Comparison of ENCODE assay signal across 10 cellular contexts in the genomic region with DNA sequence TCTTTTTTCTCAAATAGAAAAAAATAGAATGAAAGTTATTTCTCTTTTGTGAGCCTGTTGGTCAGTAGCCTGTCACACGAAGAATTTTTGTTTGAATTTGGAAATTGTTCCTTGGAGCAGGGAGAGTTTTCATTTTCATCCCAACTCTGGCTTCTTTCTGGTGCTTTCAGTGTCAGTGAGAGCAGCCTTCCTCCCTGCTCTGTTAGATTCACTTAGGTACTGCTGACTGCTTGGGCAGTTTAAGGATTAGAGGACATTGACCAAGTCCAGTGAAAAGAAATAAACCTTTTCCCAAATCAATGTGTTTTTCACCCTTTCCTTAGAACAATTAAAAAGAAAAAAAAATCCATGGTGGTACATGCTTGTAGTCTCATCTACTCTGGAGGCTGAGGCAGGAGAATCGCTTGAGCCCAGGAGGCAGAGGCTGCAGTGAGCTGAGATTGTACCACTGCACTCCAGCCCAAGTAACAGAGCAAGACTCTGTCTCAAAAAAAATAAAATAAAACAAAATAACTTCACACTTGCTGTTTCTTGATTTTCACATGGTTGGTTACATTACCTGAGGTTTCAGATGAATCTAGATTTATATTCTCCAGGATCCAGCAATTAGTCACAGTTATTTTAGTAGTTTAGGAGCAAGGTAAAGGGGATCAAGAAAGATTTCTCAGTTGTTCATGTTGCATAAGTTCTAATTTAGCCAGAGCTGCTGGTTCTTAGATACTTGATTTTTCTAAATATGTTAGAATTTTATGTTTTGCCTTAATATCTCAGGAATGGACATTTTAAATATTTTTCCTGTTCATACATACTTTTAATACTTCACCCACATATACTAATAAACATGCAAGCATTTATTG.
DNase-seq lines count a peak whose midpoint lies in the region; ATAC-seq, FAIRE-seq and TF ChIP-seq lines count a peak whose summit lies in the region.
"Had no signal": no experiment of that assay in that cellular context is flagged by ENCODE, and none has a peak within 500 bp of the region (broad histone marks: within the 10 kb centered on the region; RNA-seq: fewer than 3 reads in every experiment).

No MANE protein-coding gene starts in this region.

- DNase-seq in ACHN: peak; percentile 27
- no peak for DNase-seq in Karpas-422
- no peak for DNase-seq in endothelial cell of umbilical vein (ENCODE audit: low read depth, low spot score)
- no peak for DNase-seq in NCI-H446 treated with DMSO at 0.1 percent for 48 hours (lab: John Stamatoyannopoulos, UW)
- DNase-seq in activated CD8-positive, alpha-beta memory T cell treated with anti-CD3 and anti-CD28 coated beads, Interleukin-2, amount 50 U/mL, for 4 hours: no peak
- no peak for DNase-seq in NCI-H345 (lab: John Stamatoyannopoulos, UW)

- H2AFZ ChIP-seq in Karpas-422 (ENCODE audit: low read length) (no peak overlapping the region), endothelial cell of umbilical vein (ENCODE audit: low read depth, low read length) (no peak overlapping the region)
- H2AFZ ChIP-seq: parathyroid adenoma had no signal

- ATAC-seq in GM21423 (IDR thresholded peaks at IDR 0.05; ENCODE audit: unreplicated experiment): peak; percentile 20
- ATAC-seq in HG03139 (IDR thresholded peaks at IDR 0.05; ENCODE audit: unreplicated experiment): no peak

- H3K4me1 ChIP-seq in Karpas-422 (ENCODE audit: low read length): peaks cover 97% of the 10 kb centered on the region
- H3K4me1 ChIP-seq in endothelial cell of umbilical vein (ENCODE audit: control insufficient read depth, extremely low read depth, insufficient read depth, low read length): peaks cover 11% of the 10 kb centered on the region

- H3K9ac ChIP-seq in Karpas-422 (ENCODE audit: low read length) (peak overlapping the region; percentile 34), endothelial cell of umbilical vein (replicated peaks; ENCODE audit: extremely low read depth, insufficient read depth, low read length) (no peak overlapping the region)
- H3K9ac ChIP-seq: parathyroid adenoma had no signal

- in situ Hi-C loops in ACHN (cut with HindIII; ENCODE audit: low pct_ligation_motif_present, low pct_unique_long_range_greater_than_20kb, low sequenced_read_pairs): no loop called here

- H3K79me2 ChIP-seq in Karpas-422 (ENCODE audit: low read length): peaks cover 100% of the 10 kb centered on the region
- no peaks in the 10 kb centered on the region for H3K79me2 ChIP-seq in endothelial cell of umbilical vein (ENCODE audit: control insufficient read depth, insufficient read depth, low read length)

- H3K9me1 ChIP-seq in endothelial cell of umbilical vein (replicated peaks; ENCODE audit: control insufficient read depth, extremely low read depth, insufficient read depth, low read length): no peaks in the 10 kb centered on the region

- no peak for TF ChIP-seq POLR2A in endothelial cell of umbilical vein (IDR thresholded peaks at IDR 0.05; ENCODE audit: low read depth, low read length)

- intact Hi-C loops in endothelial cell of umbilical vein (cut with micrococcal nuclease): no loop called here

- H3K4me2 ChIP-seq in Karpas-422 (ENCODE audit: low read depth, low read length, poor library complexity, severe bottlenecking) (peak overlapping the region; percentile 71), endothelial cell of umbilical vein (ENCODE audit: insufficient read depth, low read length) (peak overlapping the region; percentile 38)

- H3K27ac ChIP-seq in Karpas-422 (ENCODE audit: low read length): peak overlapping the region; percentile 86
- H3K27ac ChIP-seq in endothelial cell of umbilical vein (ENCODE audit: insufficient read depth, low read depth, low read length): peak overlapping the region; percentile 24
- H3K27ac ChIP-seq: cardiac muscle cell had no signal

- H3K9me3 ChIP-seq in Karpas-422 (ENCODE audit: low read length) (no peaks in the 10 kb centered on the region), endothelial cell of umbilical vein (replicated peaks; ENCODE audit: control insufficient read depth, insufficient read depth, low read length) (no peaks in the 10 kb centered on the region)

- dilution Hi-C loops in endothelial cell of umbilical vein (cut with MboI; ENCODE audit: extremely low pct_ligation_motif_present, low sequenced_read_pairs): no loop called here

- H3K36me3 ChIP-seq in Karpas-422 (ENCODE audit: insufficient read depth, low read length): no peaks in the 10 kb centered on the region
- H3K36me3 ChIP-seq in endothelial cell of umbilical vein (ENCODE audit: control insufficient read depth in 2 of 2, extremely low read depth in 1 of 2, insufficient read depth in 2 of 2, low read length in 2 of 2): no peaks in the 10 kb centered on the region
- H3K36me3 ChIP-seq: cardiac muscle cell had no signal

- TF ChIP-seq CTCF in endothelial cell of umbilical vein (IDR thresholded peaks at IDR 0.05; ENCODE audit: extremely low read depth in 1 of 2, insufficient read depth in 1 of 2, low read depth in 1 of 2, low read length in 2 of 2): no peak

- no peaks in the 10 kb centered on the region for H3K9me2 ChIP-seq in Karpas-422 (replicated peaks; ENCODE audit: insufficient read depth, low read length)

- H3K27me3 ChIP-seq in Karpas-422 (ENCODE audit: low read length) (no peaks in the 10 kb centered on the region), endothelial cell of umbilical vein (ENCODE audit: control insufficient read depth in 2 of 2, insufficient read depth in 2 of 2, low read length in 2 of 2) (no peaks in the 10 kb centered on the region)
- H3K27me3 ChIP-seq: cardiac muscle cell had no signal

- CTCF ChIA-PET in endothelial cell of umbilical vein (lab: Charles Lee): interaction anchor here (0.8 to 3.0 kb wide), 3 partner anchors 12 to 178 kb away, joined by 3 to 9 read pairs (median 3); no protein-coding TSS in a partner anchor

- no peak for FAIRE-seq in endothelial cell of umbilical vein (lab: Jason Lieb, UNC)

- no peaks in the 10 kb centered on the region for H4K20me1 ChIP-seq in Karpas-422 (ENCODE audit: insufficient read depth, low read depth, low read length)
- no peaks in the 10 kb centered on the region for H4K20me1 ChIP-seq in endothelial cell of umbilical vein (replicated peaks; ENCODE audit: control insufficient read depth, extremely low read depth, insufficient read depth, low read length)

- POLR2A ChIA-PET in endothelial cell of umbilical vein (lab: Charles Lee): no interaction called here

- H3K4me3 ChIP-seq in Karpas-422 (ENCODE audit: low read length) (peak overlapping the region; percentile 35), endothelial cell of umbilical vein (replicated peaks in 1 of 3; ENCODE audit: insufficient read depth in 1 of 3, low read depth in 1 of 3, low read length in 3 of 3) (no peak overlapping the region)
- H3K4me3 ChIP-seq: cardiac muscle cell had no signal

- BruUV-seq in endothelial cell of umbilical vein (replicated peaks; lab: Mats Ljungman, UMichigan): no TSS peak

TF ChIP-seq in endothelial cell of umbilical vein, 7 proteins besides CTCF, POLR2A, EP300 and RAD21:
- TF ChIP-seq FOS (IDR thresholded peaks at IDR 0.05; ENCODE audit: borderline replicate concordance, insufficient read depth, low read length): no peak
- no peak for TF ChIP-seq POLR2AphosphoS5 (IDR thresholded peaks at IDR 0.05; ENCODE audit: insufficient read depth, low read depth, low read length)
- TF ChIP-seq EZH2 (IDR thresholded peaks at IDR 0.05; ENCODE audit: borderline replicate concordance, low read depth, low read length, severe bottlenecking): no peak
- no peak for TF ChIP-seq JUN (IDR thresholded peaks at IDR 0.05; ENCODE audit: borderline replicate concordance, insufficient read depth, insufficient read length, low read depth)
- TF ChIP-seq GATA2 (IDR thresholded peaks at IDR 0.05; ENCODE audit: insufficient read depth, insufficient read length, low read depth, low read length): no peak
- TF ChIP-seq MYC (IDR thresholded peaks at IDR 0.05; ENCODE audit: low read depth, low read length): no peak
- TF ChIP-seq, protein P1, sequence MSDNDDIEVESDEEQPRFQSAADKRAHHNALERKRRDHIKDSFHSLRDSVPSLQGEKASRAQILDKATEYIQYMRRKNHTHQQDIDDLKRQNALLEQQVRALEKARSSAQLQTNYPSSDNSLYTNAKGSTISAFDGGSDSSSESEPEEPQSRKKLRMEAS (IDR thresholded peaks at IDR 0.05; ENCODE audit: insufficient read depth, insufficient read length): no peak
